In genomic region chr1:98053471-98054366, GRCh38 we compare ENCODE assay signal across 8 cellular contexts.
DNase-seq lines count a peak whose midpoint lies in the region; ATAC-seq and TF ChIP-seq lines count a peak whose summit lies in the region.

No MANE protein-coding gene starts in this region.

- H3K79me2 ChIP-seq in OCI-LY7 (ENCODE audit: insufficient read depth, low read depth, low read length) = no peaks in the 10 kb centered on the region

- no peaks in the 10 kb centered on the region for H3K9me2 ChIP-seq in OCI-LY7 (ENCODE audit: insufficient read depth, low read length)

- H3K4me1 ChIP-seq in CD8-positive, alpha-beta T cell (ENCODE audit: insufficient read depth, low read length) = peaks cover 18% of the 10 kb centered on the region
- H3K4me1 ChIP-seq in OCI-LY7 (ENCODE audit: insufficient read depth, low read length, poor library complexity, severe bottlenecking) = no peaks in the 10 kb centered on the region
- no peaks in the 10 kb centered on the region for H3K4me1 ChIP-seq in urinary bladder (ENCODE audit: insufficient read depth)

- peak overlapping the region; percentile 56 for H3K4me3 ChIP-seq in CD8-positive, alpha-beta T cell (ENCODE audit: low read depth, low read length)
- no peak overlapping the region for H3K4me3 ChIP-seq in OCI-LY7 (ENCODE audit: low read depth, low read length, poor library complexity, severe bottlenecking)
- peak overlapping the region; percentile 37 for H3K4me3 ChIP-seq in urinary bladder (ENCODE audit: low read depth, low read length)

- peak in 5 of 7 experiments; percentile 33 to 72 (median 44) for DNase-seq in CD8-positive, alpha-beta T cell
- DNase-seq in OCI-LY7 (ENCODE audit: low spot score) = peak; percentile 14
- peak; percentile 62 for DNase-seq in activated naive CD4-positive, alpha-beta T cell treated with anti-CD3 and anti-CD28 coated beads, Interleukin-2, amount 50 U/mL, for 16 hours
- peak; percentile 82 for DNase-seq in glutamatergic neuron
- peak in 42 of 56 donors; percentile 30 to 80 (median 56) for DNase-seq in nucleus accumbens (lab: John Stamatoyannopoulos, UW)

- WGBS in urinary bladder = 6% methylated on average over 81 of the region's 81 CpGs

- peaks cover 22% of the 10 kb centered on the region for H3K4me1 Mint-ChIP-seq in CD8-positive, alpha-beta T cell (ENCODE audit: low read depth)
- H3K4me1 Mint-ChIP-seq in glutamatergic neuron (ENCODE audit: low read depth, unreplicated experiment) = peaks cover 20% of the 10 kb centered on the region

- no peaks in the 10 kb centered on the region for H3K9me3 Mint-ChIP-seq in CD8-positive, alpha-beta T cell
- peaks cover 13% of the 10 kb centered on the region for H3K9me3 Mint-ChIP-seq in glutamatergic neuron (ENCODE audit: unreplicated experiment)

- CTCF ChIA-PET in CD8-positive, alpha-beta T cell (lab: Charles Lee) = interaction anchor here (0.7 to 2.3 kb wide), 22 partner anchors 9 to 1092 kb away, joined by 3 to 12 read pairs (median 4); no protein-coding TSS in a partner anchor
- CTCF ChIA-PET in OCI-LY7 (lab: Charles Lee; ENCODE audit: unreplicated experiment) = no interaction called here

- H3K4me3 Mint-ChIP-seq in CD8-positive, alpha-beta T cell = peak overlapping the region; percentile 51
- H3K4me3 Mint-ChIP-seq in glutamatergic neuron (ENCODE audit: unreplicated experiment) = peak overlapping the region; percentile 95

- no peaks in the 10 kb centered on the region for H4K20me1 ChIP-seq in OCI-LY7 (ENCODE audit: insufficient read depth, low read length)

- H3K27me3 ChIP-seq in CD8-positive, alpha-beta T cell (ENCODE audit: insufficient read depth, low read length) = peaks cover 27% of the 10 kb centered on the region

- ATAC-seq in CD8-positive, alpha-beta T cell = peak; percentile 87
- peak; percentile 94 for ATAC-seq in GM19328 (IDR thresholded peaks at IDR 0.05; ENCODE audit: unreplicated experiment)
- peak; percentile 69 for ATAC-seq in HG03378 (IDR thresholded peaks at IDR 0.05; ENCODE audit: unreplicated experiment)

- no TSS peak for BruUV-seq in OCI-LY7 (replicated peaks; lab: Mats Ljungman, UMichigan)

- H3K9me3 ChIP-seq in CD8-positive, alpha-beta T cell (ENCODE audit: low read length) = no peaks in the 10 kb centered on the region
- no peaks in the 10 kb centered on the region for H3K9me3 ChIP-seq in OCI-LY7 (ENCODE audit: low read length)

- no peak overlapping the region for H3K27ac ChIP-seq in CD8-positive, alpha-beta T cell (ENCODE audit: low read depth, low read length)
- H3K27ac ChIP-seq in OCI-LY7 (ENCODE audit: low read depth, low read length, poor library complexity, severe bottlenecking) (no peak overlapping the region), urinary bladder (ENCODE audit: low read depth) (no peak overlapping the region)

- no peaks in the 10 kb centered on the region for H3K36me3 Mint-ChIP-seq in CD8-positive, alpha-beta T cell
- no peaks in the 10 kb centered on the region for H3K36me3 Mint-ChIP-seq in glutamatergic neuron (ENCODE audit: unreplicated experiment)

- intact Hi-C loops in CD8-positive, alpha-beta T cell (cut with DNase I, micrococcal nuclease) = loop anchor here (1.0 to 5.0 kb wide), 7 partner anchors 256 to 1816 kb away; no protein-coding TSS in a partner anchor
- intact Hi-C loops in OCI-LY7 (cut with micrococcal nuclease; ENCODE audit: unreplicated experiment) = loop anchor here (10.0 kb wide), 4 partner anchors 229 to 869 kb away; no protein-coding TSS in a partner anchor

- H3K27me3 Mint-ChIP-seq in CD8-positive, alpha-beta T cell (ENCODE audit: low read depth) = peaks cover 70% of the 10 kb centered on the region
- H3K27me3 Mint-ChIP-seq in glutamatergic neuron (ENCODE audit: unreplicated experiment) = peaks cover 14% of the 10 kb centered on the region

- no peak overlapping the region for H2AFZ ChIP-seq in OCI-LY7 (ENCODE audit: low read length)

- POLR2A ChIA-PET in CD8-positive, alpha-beta T cell (lab: Charles Lee) = no interaction called here
- POLR2A ChIA-PET in OCI-LY7 (lab: Charles Lee) = no interaction called here

- no peaks in the 10 kb centered on the region for H3K36me3 ChIP-seq in CD8-positive, alpha-beta T cell (ENCODE audit: insufficient read depth, low read length)
- H3K36me3 ChIP-seq in OCI-LY7 (ENCODE audit: insufficient read depth, low read length) = no peaks in the 10 kb centered on the region
- H3K36me3 ChIP-seq in urinary bladder (ENCODE audit: insufficient read depth) = no peaks in the 10 kb centered on the region

- no peak overlapping the region for H3K27ac Mint-ChIP-seq in CD8-positive, alpha-beta T cell
- H3K27ac Mint-ChIP-seq in glutamatergic neuron (ENCODE audit: unreplicated experiment) = no peak overlapping the region

- H3K4me2 ChIP-seq in OCI-LY7 (ENCODE audit: low read length) = no peak overlapping the region

- peak; percentile 83 for TF ChIP-seq CTCF in CD8-positive, alpha-beta T cell (IDR thresholded peaks at IDR 0.05)
- TF ChIP-seq CTCF in OCI-LY7 (conservative IDR thresholded peaks at IDR 0.05; ENCODE audit: low read length) (peak; percentile 80), glutamatergic neuron (IDR thresholded peaks at IDR 0.05; ENCODE audit: partially characterized antibody, unreplicated experiment) (peak; percentile 97)

Comparison
In these comparisons a context has a peak if more than half of its experiments do, and no peak if none do; other contexts are left out.
1. DNase-seq: peak in every context shown above with its lines; median percentile 82 in glutamatergic neuron; 62 in activated naive CD4-positive, alpha-beta T cell treated with anti-CD3 and anti-CD28 coated beads, Interleukin-2, amount 50 U/mL, for 16 hours; 56 in nucleus accumbens; 44 in CD8-positive, alpha-beta T cell; 14 in OCI-LY7.